In genomic region chr12:27650011-27650410, GRCh38 we compare ENCODE assay signal across 20 cellular contexts.
"Had no signal": no experiment of that assay in that cellular context is flagged by ENCODE, and none has a peak within 500 bp of the region (broad histone marks: within the 10 kb centered on the region; RNA-seq: fewer than 3 reads in every experiment).

No MANE protein-coding gene starts in this region.

- DNase-seq: KBM-7, MV-4-11, NCI-H1048, NCI-H1105, NCI-H1417, NCI-H1436 treated with DMSO at 0.1 percent for 48 hours, NCI-H1694, NCI-H187 treated with DMSO at 0.1 percent for 48 hours, NCI-H2029 treated with DMSO at 0.1 percent for 48 hours, NCI-H2171 treated with DMSO at 0.1 percent for 48 hours, NCI-H345, NCI-H446 treated with DMSO at 0.1 percent for 48 hours, NCI-H510A treated with DMSO at 0.1 percent for 48 hours, NCI-H526, SHP77, T-helper 1 cell had no signal

- ATAC-seq: Panc1, SK-N-SH treated with all-trans-retinoic acid at 6 μM for 48 hours had no signal

- H3K27ac ChIP-seq: HL-60, RWPE1 had no signal
